ENCODE assay signal across 16 cellular contexts in the genomic region with DNA sequence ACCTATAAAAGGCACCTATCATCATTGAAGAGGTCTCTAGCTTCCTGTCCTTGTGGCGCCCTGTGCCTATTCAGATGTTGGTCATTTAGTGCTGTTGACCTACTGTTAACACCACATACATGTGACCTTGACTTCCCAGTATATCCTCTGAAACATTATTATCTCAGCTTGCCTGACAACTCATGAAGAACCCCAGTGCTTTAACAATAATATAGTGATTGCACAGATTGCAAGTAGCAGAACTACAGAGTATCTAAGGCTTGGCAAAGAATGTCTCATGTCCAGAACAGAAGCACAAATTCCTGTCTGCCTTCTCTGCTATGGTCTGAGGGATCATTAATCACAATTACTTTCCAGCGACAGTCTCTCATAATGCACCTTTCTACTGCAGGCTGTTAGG.
DNase-seq lines count a peak whose midpoint lies in the region; ATAC-seq and TF ChIP-seq lines count a peak whose summit lies in the region.
"Had no signal": no experiment of that assay in that cellular context is flagged by ENCODE, and none has a peak within 500 bp of the region (broad histone marks: within the 10 kb centered on the region; RNA-seq: fewer than 3 reads in every experiment).

No MANE protein-coding gene starts in this region.

- ATAC-seq in CD4-positive, alpha-beta T cell (ENCODE audit: poor library complexity): no peak

- no peak overlapping the region for H3K4ac ChIP-seq in mesendoderm (ENCODE audit: low read depth, low read length)

- intact Hi-C loops in sigmoid colon (cut with DNase I): no loop called here
- intact Hi-C loops in CD4-positive, alpha-beta T cell (cut with DNase I, micrococcal nuclease): no loop called here

- no peak overlapping the region for H2BK15ac ChIP-seq in mesendoderm (replicated peaks; ENCODE audit: low read depth)

- no peak overlapping the region for H3K4me3 ChIP-seq in HAP-1
- no peak overlapping the region for H3K4me3 ChIP-seq in brain microvascular endothelial cell (ENCODE audit: low read depth, low read length)
- H3K4me3 ChIP-seq in mesendoderm (ENCODE audit: low read length): no peak overlapping the region
- H3K4me3 ChIP-seq in sigmoid colon: no peak overlapping the region
- H3K4me3 ChIP-seq: SJSA1, smooth muscle cell, transverse colon had no signal

- H2AK5ac ChIP-seq in mesendoderm (ENCODE audit: low read length): no peak overlapping the region

- no peak overlapping the region for H3K9ac ChIP-seq in mesendoderm (ENCODE audit: low read length)

- no peak overlapping the region for H3K27ac ChIP-seq in brain microvascular endothelial cell
- peak overlapping the region; percentile 40 for H3K27ac ChIP-seq in mesendoderm (ENCODE audit: low read depth, low read length)
- H3K27ac ChIP-seq in sigmoid colon: no peak overlapping the region
- H3K27ac ChIP-seq in CD4-positive, alpha-beta T cell (ENCODE audit: low read depth, low read length): no peak overlapping the region
- H3K27ac ChIP-seq: 22Rv1, SJSA1, transverse colon had no signal

- POLR2A ChIA-PET in CD4-positive, alpha-beta T cell (lab: Charles Lee): no interaction called here

- H3K4me2 ChIP-seq in mesendoderm (ENCODE audit: low read length): no peak overlapping the region
- H3K4me2 ChIP-seq: smooth muscle cell had no signal

- no peaks in the 10 kb centered on the region for H3K4me1 Mint-ChIP-seq in CD4-positive, alpha-beta T cell (ENCODE audit: low read depth)

- no peak overlapping the region for H2BK120ac ChIP-seq in mesendoderm (ENCODE audit: low read depth, low read length)

- H3K79me2 ChIP-seq in mesendoderm (ENCODE audit: control insufficient read depth, insufficient read depth, low read length): no peaks in the 10 kb centered on the region

- no peak overlapping the region for H3K27ac Mint-ChIP-seq in CD4-positive, alpha-beta T cell
- H3K27ac Mint-ChIP-seq: stimulated activated naive B cell treated with anti-CD40 and anti-IgM and Interleukin-4, amounts not matched to agents 10 μg/mL and 1 μg/mL and 100 μg/mL, for 72 hours had no signal

- no CpG with 5 or more reads among the region's 2 CpGs for WGBS in mesendoderm (ENCODE audit: extremely low coverage, insufficient coverage, low lambda C conversion rate)
- 75 to 90% methylated on average over 2 of the region's 2 CpGs for WGBS in sigmoid colon, 2 donors

- no peak for TF ChIP-seq CTCF in brain microvascular endothelial cell (IDR thresholded peaks at IDR 0.05; ENCODE audit: low read depth, low read length, missing control alignments)
- TF ChIP-seq CTCF in sigmoid colon (IDR thresholded peaks at IDR 0.05): no peak
- no peak for TF ChIP-seq CTCF in CD4-positive, alpha-beta T cell (IDR thresholded peaks at IDR 0.05)

- CTCF ChIA-PET in CD4-positive, alpha-beta T cell (lab: Charles Lee): no interaction called here

- no peaks in the 10 kb centered on the region for H3K27me3 Mint-ChIP-seq in CD4-positive, alpha-beta T cell
- H3K27me3 Mint-ChIP-seq: stimulated activated naive B cell treated with anti-CD40 and anti-IgM and Interleukin-4, amounts not matched to agents 10 μg/mL and 1 μg/mL and 100 μg/mL, for 72 hours had no signal

- no peaks in the 10 kb centered on the region for H3K9me3 Mint-ChIP-seq in CD4-positive, alpha-beta T cell
- H3K9me3 Mint-ChIP-seq: stimulated activated naive B cell treated with anti-CD40 and anti-IgM and Interleukin-4, amounts not matched to agents 10 μg/mL and 1 μg/mL and 100 μg/mL, for 72 hours had no signal

- H3K79me1 ChIP-seq in mesendoderm (ENCODE audit: low read length): no peaks in the 10 kb centered on the region

- no peak overlapping the region for H3K56ac ChIP-seq in mesendoderm (ENCODE audit: low read length)

- H3K9me3 ChIP-seq in HAP-1 (no peaks in the 10 kb centered on the region), sigmoid colon (no peaks in the 10 kb centered on the region)
- no peaks in the 10 kb centered on the region for H3K9me3 ChIP-seq in CD4-positive, alpha-beta T cell (ENCODE audit: control insufficient read depth, low read length)
- H3K9me3 ChIP-seq: SJSA1, transverse colon had no signal

- no peak overlapping the region for H3K23ac ChIP-seq in mesendoderm (ENCODE audit: low read length)

- no peak overlapping the region for H4K5ac ChIP-seq in mesendoderm (ENCODE audit: low read length)

- no peak overlapping the region for H4K8ac ChIP-seq in mesendoderm (ENCODE audit: low read depth, low read length)

- H3K4me3 Mint-ChIP-seq in CD4-positive, alpha-beta T cell: no peak overlapping the region
- H3K4me3 Mint-ChIP-seq: stimulated activated naive B cell treated with anti-CD40 and anti-IgM and Interleukin-4, amounts not matched to agents 10 μg/mL and 1 μg/mL and 100 μg/mL, for 72 hours had no signal

- no peaks in the 10 kb centered on the region for H3K36me3 Mint-ChIP-seq in CD4-positive, alpha-beta T cell (ENCODE audit: low read depth)

- TF ChIP-seq EP300 in sigmoid colon (IDR thresholded peaks at IDR 0.05): no peak

- DNase-seq in DMS153 (lab: John Stamatoyannopoulos, UW) (peak; percentile 6), DMS153 treated with DMSO at 0.1 percent for 48 hours (lab: John Stamatoyannopoulos, UW; ENCODE audit: unreplicated experiment) (no peak), HAP-1 (ENCODE audit: low spot score in 2 of 2) (peak; percentile 24 to 72), brain microvascular endothelial cell (peak; percentile 13), mesendoderm (no peak), AG08396 (ENCODE audit: low spot score) (no peak), sigmoid colon (no peak)
- no peak for DNase-seq in CD4-positive, alpha-beta T cell
- DNase-seq: activated gamma-delta T cell; C1 segment of cervical spinal cord; stimulated activated naive B cell treated with anti-CD40 and anti-IgM and Interleukin-4, amounts not matched to agents 10 μg/mL and 1 μg/mL and 100 μg/mL, for 72 hours; T1000; transverse colon had no signal

- TF ChIP-seq POLR2A in sigmoid colon (IDR thresholded peaks at IDR 0.05): no peak

- H3K27me3 ChIP-seq in HAP-1 (ENCODE audit: low read depth): no peaks in the 10 kb centered on the region
- no peaks in the 10 kb centered on the region for H3K27me3 ChIP-seq in brain microvascular endothelial cell (replicated peaks)
- no peaks in the 10 kb centered on the region for H3K27me3 ChIP-seq in mesendoderm (ENCODE audit: insufficient read depth, low read length, poor library complexity)
- H3K27me3 ChIP-seq in sigmoid colon: no peaks in the 10 kb centered on the region
- no peaks in the 10 kb centered on the region for H3K27me3 ChIP-seq in CD4-positive, alpha-beta T cell (ENCODE audit: control insufficient read depth, insufficient read depth, low read length)
- H3K27me3 ChIP-seq: SJSA1, transverse colon had no signal

- peak overlapping the region; percentile 68 for H3K18ac ChIP-seq in mesendoderm (ENCODE audit: low read length)

- H2BK5ac ChIP-seq in mesendoderm (ENCODE audit: low read length): peak overlapping the region; percentile 64

- in situ Hi-C loops in HAP-1 (cut with MboI; ENCODE audit: low sequenced_read_pairs): no loop called here
- in situ Hi-C loops in brain microvascular endothelial cell (cut with HindIII; ENCODE audit: low pct_ligation_motif_present, low sequenced_read_pairs): no loop called here

- H3K4me1 ChIP-seq in HAP-1 (peaks cover 49% of the 10 kb centered on the region), mesendoderm (ENCODE audit: control insufficient read depth, low read depth, low read length) (peaks cover 8% of the 10 kb centered on the region), sigmoid colon (peaks cover 0 to 11% (median 0%) of the 10 kb centered on the region in 4 donors)
- H3K4me1 ChIP-seq: SJSA1, transverse colon had no signal

- H3K36me3 ChIP-seq in HAP-1 (replicated peaks) (no peaks in the 10 kb centered on the region), brain microvascular endothelial cell (replicated peaks) (no peaks in the 10 kb centered on the region), mesendoderm (ENCODE audit: control insufficient read depth, insufficient read depth, low read length) (no peaks in the 10 kb centered on the region), sigmoid colon (no peaks in the 10 kb centered on the region)
- H3K36me3 ChIP-seq: transverse colon had no signal

Comparison
In these comparisons a context has a peak if more than half of its experiments do, and no peak if none do; other contexts are left out.
1. DNase-seq: peak in DMS153 (single experiment), HAP-1 (2 of 2) and brain microvascular endothelial cell (single experiment); none in DMS153 treated with DMSO at 0.1 percent for 48 hours (single experiment), mesendoderm (single experiment), AG08396 (single experiment), sigmoid colon (single experiment) and CD4-positive, alpha-beta T cell (0 of 10).